In genomic region chr20:31894980-31895675, GRCh38 we compare ENCODE assay signal across 2 cellular contexts.
A peak's percentile ranks its signal among the peaks of the same experiment; 100 is the strongest.
TF ChIP-seq lines count a peak whose summit lies in the region.

No MANE protein-coding gene starts in this region.

TF ChIP-seq in GM12891, 5 proteins besides CTCF, POLR2A, EP300 and RAD21:
- no peak for TF ChIP-seq SPI1 (IDR thresholded peaks at IDR 0.05; ENCODE audit: low read depth, low read length)
- peak; percentile 50; the same call in 1 of the 2 replicates for TF ChIP-seq TAF1 (IDR thresholded peaks at IDR 0.05; ENCODE audit: low read depth, low read length)
- TF ChIP-seq POLR2AphosphoS5 (IDR thresholded peaks at IDR 0.05; ENCODE audit: low read depth, low read length): no peak
- TF ChIP-seq PAX5 (IDR thresholded peaks at IDR 0.05; ENCODE audit: insufficient read depth, low read length, severe bottlenecking): no peak

TF ChIP-seq in K562, 482 proteins besides CTCF, POLR2A, EP300 and RAD21:
- peak; percentile 87 for TF ChIP-seq CREM (IDR thresholded peaks at IDR 0.05; ENCODE audit: low read depth)
- peak; percentile 97 for TF ChIP-seq RFX5 (IDR thresholded peaks at IDR 0.05; ENCODE audit: low read depth, low read length)
- TF ChIP-seq ZNF384 (IDR thresholded peaks at IDR 0.05; ENCODE audit: low read depth, low read length): 0 out of 2 replicates have a peak, but pooled peaks have one; percentile 10
- no peak for TF ChIP-seq ZNF282 (CRISPR knock-in tag; IDR thresholded peaks at IDR 0.05)
- no peak for TF ChIP-seq CREB1 (IDR thresholded peaks at IDR 0.05)
- peak; percentile 39; the same call in 1 of the 2 replicates for TF ChIP-seq CREB1 (CRISPR knock-in tag; IDR thresholded peaks at IDR 0.05)
- TF ChIP-seq HMBOX1 (IDR thresholded peaks at IDR 0.05): 0 out of 2 replicates have a peak, but pooled peaks have one; percentile 18
- TF ChIP-seq CUX1 (CRISPR knock-in tag; IDR thresholded peaks at IDR 0.05): no peak
- no peak for TF ChIP-seq ATF1 (CRISPR knock-in tag; IDR thresholded peaks at IDR 0.05)
- peak; percentile 83 for TF ChIP-seq ATF1 (tag; IDR thresholded peaks at IDR 0.05)
